In the genomic region with DNA sequence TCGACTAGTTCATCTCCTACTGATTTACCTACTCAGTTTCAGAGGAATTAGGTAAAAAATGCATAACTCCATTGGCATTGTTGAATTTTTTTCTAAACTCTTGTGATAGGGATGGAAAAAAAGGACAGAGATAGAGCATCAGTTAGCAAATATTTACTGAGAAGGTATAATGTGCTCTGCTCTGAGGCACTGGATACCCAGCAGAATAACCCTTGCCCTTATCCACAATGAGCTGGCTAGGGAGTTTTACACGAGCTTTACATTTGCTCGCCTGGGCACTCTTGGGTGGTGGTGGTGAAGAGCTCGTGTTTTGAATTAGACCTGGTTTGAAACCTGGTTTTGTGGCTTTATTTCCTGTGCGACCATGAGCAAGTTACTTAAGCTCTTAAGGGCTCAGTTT, we compare ENCODE assay signal across 23 cellular contexts.
"Had no signal": no experiment of that assay in that cellular context is flagged by ENCODE, and none has a peak within 500 bp of the region (broad histone marks: within the 10 kb centered on the region; RNA-seq: fewer than 3 reads in every experiment).

No MANE protein-coding gene starts in this region.

- H3K4me1 Mint-ChIP-seq: stimulated activated naive CD8-positive, alpha-beta T cell treated with anti-CD3 and anti-CD28 coated beads, Interleukin-15, amount 100 ng/mL, for 72 hours had no signal

- H3K9me3 ChIP-seq: heart right ventricle, left ventricle myocardium inferior, prostate gland, testis, tibial nerve had no signal

- H3K9ac ChIP-seq: parathyroid adenoma had no signal

- H3K27me3 Mint-ChIP-seq: stimulated activated naive B cell treated with anti-CD40 and anti-IgM and Interleukin-4, amounts not matched to agents 10 μg/mL and 1 μg/mL and 100 μg/mL, for 72 hours had no signal

- H3K4me3 ChIP-seq: coronary artery, heart right ventricle, left ventricle myocardium inferior, lung, prostate gland, skin epidermis, testis, tibial nerve had no signal

- H3K27me3 ChIP-seq: heart right ventricle, testis, tibial nerve had no signal

- H3K36me3 Mint-ChIP-seq: natural killer cell treated with Interleukin-12 subunit alpha and Interleukin-12 subunit beta and Interleukin-15 and Interleukin-18, amount 100 ng/mL, for 72 hours; stimulated activated naive B cell treated with anti-CD40 and anti-IgM and Interleukin-4, amounts not matched to agents 10 μg/mL and 1 μg/mL and 100 μg/mL, for 72 hours had no signal

- H3K4me1 ChIP-seq: parathyroid adenoma, prostate gland, testis had no signal

- ATAC-seq: esophagus mucosa; heart right ventricle; natural killer cell treated with Interleukin-12 subunit alpha and Interleukin-12 subunit beta and Interleukin-15 and Interleukin-18, amount 100 ng/mL, for 72 hours; sciatic nerve; stimulated activated naive B cell treated with anti-CD40 and anti-IgM and Interleukin-4, amounts not matched to agents 10 μg/mL and 1 μg/mL and 100 μg/mL, for 72 hours; stimulated activated naive CD8-positive, alpha-beta T cell treated with anti-CD3 and anti-CD28 coated beads, Interleukin-15, amount 100 ng/mL, for 72 hours had no signal

- H3K27ac Mint-ChIP-seq: natural killer cell treated with Interleukin-12 subunit alpha and Interleukin-12 subunit beta and Interleukin-15 and Interleukin-18, amount 100 ng/mL, for 72 hours; stimulated activated naive B cell treated with anti-CD40 and anti-IgM and Interleukin-4, amounts not matched to agents 10 μg/mL and 1 μg/mL and 100 μg/mL, for 72 hours; stimulated activated naive CD8-positive, alpha-beta T cell treated with anti-CD3 and anti-CD28 coated beads, Interleukin-15, amount 100 ng/mL, for 72 hours had no signal

- H3K79me2 ChIP-seq: parathyroid adenoma had no signal

- H3K9me3 Mint-ChIP-seq: natural killer cell treated with Interleukin-12 subunit alpha and Interleukin-12 subunit beta and Interleukin-15 and Interleukin-18, amount 100 ng/mL, for 72 hours; stimulated activated naive B cell treated with anti-CD40 and anti-IgM and Interleukin-4, amounts not matched to agents 10 μg/mL and 1 μg/mL and 100 μg/mL, for 72 hours; stimulated activated naive CD8-positive, alpha-beta T cell treated with anti-CD3 and anti-CD28 coated beads, Interleukin-15, amount 100 ng/mL, for 72 hours had no signal

- DNase-seq: effector CD8-positive, alpha-beta T cell; heart right ventricle; hypothalamus; islet precursor cell; left ventricle myocardium inferior; mesenchymal stem cell; midbrain; occipital lobe; retina; stimulated activated CD4-positive, alpha-beta T cell treated with anti-CD3 and anti-CD28 coated beads, Interleukin-2, amount 100 ng/mL, for 24 hours; stimulated activated CD4-positive, alpha-beta T cell treated with anti-CD3 and anti-CD28 coated beads, Interleukin-4, amount 100 ng/mL, for 4 hours; stimulated activated naive B cell treated with anti-CD40 and anti-IgM and Interleukin-4, amounts not matched to agents 10 μg/mL and 1 μg/mL and 100 μg/mL, for 72 hours; stimulated activated naive CD8-positive, alpha-beta T cell treated with anti-CD3 and anti-CD28 coated beads, Interleukin-15, amount 100 ng/mL, for 72 hours; testis had no signal

- H3K4me3 Mint-ChIP-seq: natural killer cell treated with Interleukin-12 subunit alpha and Interleukin-12 subunit beta and Interleukin-15 and Interleukin-18, amount 100 ng/mL, for 72 hours; stimulated activated naive B cell treated with anti-CD40 and anti-IgM and Interleukin-4, amounts not matched to agents 10 μg/mL and 1 μg/mL and 100 μg/mL, for 72 hours; stimulated activated naive CD8-positive, alpha-beta T cell treated with anti-CD3 and anti-CD28 coated beads, Interleukin-15, amount 100 ng/mL, for 72 hours had no signal

- H2AFZ ChIP-seq: parathyroid adenoma had no signal

- H3K27ac ChIP-seq: coronary artery, heart right ventricle, left ventricle myocardium inferior, parathyroid adenoma, prostate gland, skin epidermis, testis, tibial nerve had no signal

- H3K36me3 ChIP-seq: heart right ventricle, left ventricle myocardium inferior, prostate gland, tibial nerve had no signal
